Comparison of ENCODE assay signal across 1 cellular context in genomic region chr12:52903285-52903854, GRCh38.
TF ChIP-seq lines count a peak whose summit lies in the region.

No MANE protein-coding gene starts in this region.

TF ChIP-seq in K562, 482 proteins besides CTCF, POLR2A, EP300 and RAD21 (continued from another document and continues in another):
- TF ChIP-seq ZNF766 (CRISPR knock-in tag; conservative IDR thresholded peaks at IDR 0.05): peak; percentile 63; the same call in 1 of the 2 replicates
- peak in 1 of 3 experiments; percentile 11 for TF ChIP-seq YY1 (IDR thresholded peaks at IDR 0.05; ENCODE audit: borderline replicate concordance in 1 of 3, control insufficient read depth in 1 of 3, extremely low read depth in 1 of 3, insufficient read depth in 3 of 3, insufficient read length in 1 of 3, insufficient replicate concordance in 2 of 3, low read depth in 1 of 3, low read length in 2 of 3)
- peak; percentile 88 for TF ChIP-seq RBFOX2 (IDR thresholded peaks at IDR 0.05; ENCODE audit: low read depth, low read length)
- peak; percentile 16 to 46 for TF ChIP-seq E2F6 (IDR thresholded peaks at IDR 0.05; ENCODE audit: borderline replicate concordance in 1 of 2, extremely low read depth in 1 of 2, insufficient read depth in 1 of 2, insufficient read length in 1 of 2, low read depth in 1 of 2, low read length in 1 of 2, poor library complexity in 1 of 2, severe bottlenecking in 1 of 2)
- TF ChIP-seq PHF8 (IDR thresholded peaks at IDR 0.05; ENCODE audit: borderline replicate concordance, low read length): peak; percentile 24; the same call in 1 of the 2 replicates
- no peak for TF ChIP-seq ZBTB8A (IDR thresholded peaks at IDR 0.05; ENCODE audit: partially characterized antibody)
- peak; percentile 42; the same call in 1 of the 2 replicates for TF ChIP-seq ZNF143 (CRISPR knock-in tag; IDR thresholded peaks at IDR 0.05)
- TF ChIP-seq CREB1 (IDR thresholded peaks at IDR 0.05): no peak
- 0 out of 2 replicates have a peak, but pooled peaks have one; percentile 16 for TF ChIP-seq CREB1 (CRISPR knock-in tag; IDR thresholded peaks at IDR 0.05)
- no peak for TF ChIP-seq RFX7 (CRISPR knock-in tag; IDR thresholded peaks at IDR 0.05)
- no peak for TF ChIP-seq FUS (optimal IDR thresholded peaks at IDR 0.05; ENCODE audit: low read depth, low read length)
- peak in 1 of 2 experiments; percentile 24 for TF ChIP-seq AFF1 (IDR thresholded peaks at IDR 0.05; ENCODE audit: low read depth in 1 of 2, partially characterized antibody in 2 of 2)
- TF ChIP-seq ZBTB40 (IDR thresholded peaks at IDR 0.05): peak; percentile 62
- TF ChIP-seq ZBTB40 (CRISPR knock-in tag; IDR thresholded peaks at IDR 0.05): no peak
- TF ChIP-seq MTA1 (IDR thresholded peaks at IDR 0.05; ENCODE audit: borderline replicate concordance): peak; percentile 38; the same call in 1 of the 2 replicates
- TF ChIP-seq SMARCA5 (IDR thresholded peaks at IDR 0.05): no peak
- no peak for TF ChIP-seq TAF9B (IDR thresholded peaks at IDR 0.05; ENCODE audit: partially characterized antibody)
- TF ChIP-seq TBP (optimal IDR thresholded peaks at IDR 0.05; ENCODE audit: low read depth, low read length): no peak
- TF ChIP-seq RBM22 (IDR thresholded peaks at IDR 0.05; ENCODE audit: low read depth, low read length, poor library complexity, severe bottlenecking): peak; percentile 89
- TF ChIP-seq CAMTA2 (CRISPR knock-in tag; conservative IDR thresholded peaks at IDR 0.05): no peak
- TF ChIP-seq, protein P1, sequence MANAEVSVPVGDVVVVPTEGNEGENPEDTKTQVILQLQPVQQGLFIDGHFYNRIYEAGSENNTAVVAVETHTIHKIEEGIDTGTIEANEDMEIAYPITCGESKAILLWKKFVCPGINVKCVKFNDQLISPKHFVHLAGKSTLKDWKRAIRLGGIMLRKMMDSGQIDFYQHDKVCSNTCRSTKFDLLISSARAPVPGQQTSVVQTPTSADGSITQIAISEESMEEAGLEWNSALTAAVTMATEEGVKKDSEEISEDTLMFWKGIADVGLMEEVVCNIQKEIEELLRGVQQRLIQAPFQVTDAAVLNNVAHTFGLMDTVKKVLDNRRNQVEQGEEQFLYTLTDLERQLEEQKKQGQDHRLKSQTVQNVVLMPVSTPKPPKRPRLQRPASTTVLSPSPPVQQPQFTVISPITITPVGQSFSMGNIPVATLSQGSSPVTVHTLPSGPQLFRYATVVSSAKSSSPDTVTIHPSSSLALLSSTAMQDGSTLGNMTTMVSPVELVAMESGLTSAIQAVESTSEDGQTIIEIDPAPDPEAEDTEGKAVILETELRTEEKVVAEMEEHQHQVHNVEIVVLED (CRISPR knock-in tag; IDR thresholded peaks at IDR 0.05): 0 out of 2 replicates have a peak, but pooled peaks have one; percentile 33
- peak; percentile 28 for TF ChIP-seq PHF20 (IDR thresholded peaks at IDR 0.05; ENCODE audit: partially characterized antibody)
- peak; percentile 81; the same call in 1 of the 2 replicates for TF ChIP-seq ZBTB9 (CRISPR knock-in tag; IDR thresholded peaks at IDR 0.05)
- TF ChIP-seq FOXP1 (CRISPR knock-in tag; IDR thresholded peaks at IDR 0.05): 0 out of 2 replicates have a peak, but pooled peaks have one; percentile 37
- 0 out of 2 replicates have a peak, but pooled peaks have one; percentile 49 for TF ChIP-seq ELF4 (CRISPR knock-in tag; IDR thresholded peaks at IDR 0.05)
- TF ChIP-seq, protein P2, sequence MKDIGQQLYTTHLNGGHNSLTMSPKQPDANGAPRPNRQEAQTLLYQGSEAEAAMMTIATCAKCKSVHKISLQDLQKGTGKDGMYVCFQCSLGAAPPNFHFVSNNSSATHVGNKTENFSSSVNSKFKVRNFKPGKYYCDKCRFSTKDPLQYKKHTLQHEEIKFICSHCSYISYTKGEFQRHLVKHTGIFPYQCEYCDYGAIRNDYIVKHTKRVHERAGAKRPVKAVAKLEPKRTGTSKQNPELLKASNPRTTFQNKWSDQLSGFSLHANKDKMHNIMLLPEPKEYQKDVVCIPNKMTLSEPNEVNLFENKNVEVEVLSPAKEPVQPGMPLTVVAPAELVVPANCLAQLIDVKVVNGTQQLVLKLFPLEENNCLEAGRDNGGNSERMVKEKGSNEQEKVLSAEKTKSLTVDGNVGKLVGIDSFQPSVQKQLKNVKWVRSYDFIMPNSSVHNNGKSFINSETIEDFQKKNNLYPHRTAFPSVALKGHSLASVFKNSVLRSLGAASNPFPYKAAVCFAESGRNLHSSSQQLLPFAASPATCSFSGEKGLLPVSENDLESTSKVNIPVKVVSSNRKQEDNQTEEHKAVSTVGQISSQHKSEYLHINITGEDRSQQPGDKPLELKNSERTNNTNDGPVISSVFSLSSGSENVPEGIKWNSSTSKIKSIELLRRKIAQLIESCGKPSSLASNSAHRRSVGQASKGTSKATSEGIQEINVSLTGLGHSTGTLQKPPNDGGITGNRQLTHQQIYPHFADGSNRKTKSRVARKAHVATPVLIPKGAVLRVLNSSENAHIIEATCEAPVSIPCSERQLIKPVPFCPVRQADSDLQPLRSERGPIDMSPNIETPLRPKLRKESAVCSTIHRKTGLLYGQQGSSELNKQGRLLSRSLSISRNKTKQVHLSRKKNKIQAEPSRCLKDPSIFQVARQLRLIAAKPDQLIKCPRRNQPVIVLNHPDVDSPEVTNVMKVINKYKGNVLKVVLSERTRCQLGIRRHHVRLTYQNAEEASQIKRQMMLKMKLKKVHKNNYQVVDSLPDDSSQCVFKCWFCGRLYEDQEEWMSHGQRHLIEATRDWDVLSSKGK (CRISPR knock-in tag; IDR thresholded peaks at IDR 0.05): no peak
- no peak for TF ChIP-seq ZNF253 (CRISPR knock-in tag; conservative IDR thresholded peaks at IDR 0.05)
- TF ChIP-seq, protein P3, sequence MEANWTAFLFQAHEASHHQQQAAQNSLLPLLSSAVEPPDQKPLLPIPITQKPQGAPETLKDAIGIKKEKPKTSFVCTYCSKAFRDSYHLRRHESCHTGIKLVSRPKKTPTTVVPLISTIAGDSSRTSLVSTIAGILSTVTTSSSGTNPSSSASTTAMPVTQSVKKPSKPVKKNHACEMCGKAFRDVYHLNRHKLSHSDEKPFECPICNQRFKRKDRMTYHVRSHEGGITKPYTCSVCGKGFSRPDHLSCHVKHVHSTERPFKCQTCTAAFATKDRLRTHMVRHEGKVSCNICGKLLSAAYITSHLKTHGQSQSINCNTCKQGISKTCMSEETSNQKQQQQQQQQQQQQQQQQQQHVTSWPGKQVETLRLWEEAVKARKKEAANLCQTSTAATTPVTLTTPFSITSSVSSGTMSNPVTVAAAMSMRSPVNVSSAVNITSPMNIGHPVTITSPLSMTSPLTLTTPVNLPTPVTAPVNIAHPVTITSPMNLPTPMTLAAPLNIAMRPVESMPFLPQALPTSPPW (CRISPR knock-in tag; IDR thresholded peaks at IDR 0.05): peak; percentile 90
- TF ChIP-seq, protein P4, sequence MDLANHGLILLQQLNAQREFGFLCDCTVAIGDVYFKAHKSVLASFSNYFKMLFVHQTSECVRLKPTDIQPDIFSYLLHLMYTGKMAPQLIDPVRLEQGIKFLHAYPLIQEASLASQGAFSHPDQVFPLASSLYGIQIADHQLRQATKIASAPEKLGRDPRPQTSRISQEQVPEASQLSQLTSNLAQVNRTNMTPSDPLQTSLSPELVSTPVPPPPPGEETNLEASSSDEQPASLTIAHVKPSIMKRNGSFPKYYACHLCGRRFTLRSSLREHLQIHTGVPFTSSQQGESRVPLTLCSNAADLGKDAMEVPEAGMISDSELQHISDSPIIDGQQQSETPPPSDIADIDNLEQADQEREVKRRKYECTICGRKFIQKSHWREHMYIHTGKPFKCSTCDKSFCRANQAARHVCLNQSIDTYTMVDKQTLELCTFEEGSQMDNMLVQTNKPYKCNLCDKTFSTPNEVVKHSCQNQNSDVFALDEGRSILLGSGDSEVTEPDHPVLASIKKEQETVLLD (IDR thresholded peaks at IDR 0.05): peak; percentile 63
- TF ChIP-seq NFRKB (IDR thresholded peaks at IDR 0.05; ENCODE audit: low read depth): no peak
